Comparison of ENCODE assay signal across 10 cellular contexts in genomic region chr12:88153959-88154358, GRCh38. TPM values are rescaled to one million over a fixed set of nuclear protein-coding genes. Genes with fewer than 3 reads are reported as not detected.
DNase-seq lines count a peak whose midpoint lies in the region; ATAC-seq, FAIRE-seq and TF ChIP-seq lines count a peak whose summit lies in the region.
"Had no signal": no experiment of that assay in that cellular context is flagged by ENCODE, and none has a peak within 500 bp of the region (broad histone marks: within the 10 kb centered on the region; RNA-seq: fewer than 3 reads in every experiment).

No MANE protein-coding gene starts in this region.

- ATAC-seq in RWPE2 (ENCODE audit: low read depth) (no peak), HG02623 (IDR thresholded peaks at IDR 0.05; ENCODE audit: unreplicated experiment) (no peak), HG03469 (IDR thresholded peaks at IDR 0.05; ENCODE audit: unreplicated experiment) (no peak)

- TF ChIP-seq CTCF in 22Rv1 (IDR thresholded peaks at IDR 0.05) (peak; percentile 71), RWPE2 (IDR thresholded peaks at IDR 0.05; ENCODE audit: poor library complexity, severe bottlenecking) (peak; percentile 80), fibroblast of villous mesenchyme (IDR thresholded peaks at IDR 0.05; ENCODE audit: insufficient read depth, low read depth, low read length) (peak; percentile 42)

- no peak overlapping the region for H3K23ac ChIP-seq in neuronal stem cell (ENCODE audit: low read depth, low read length, poor library complexity)

- H3K14ac ChIP-seq in neuronal stem cell (ENCODE audit: low read length): no peak overlapping the region

- H3K9me3 ChIP-seq in RWPE2 (ENCODE audit: severe bottlenecking) (no peaks in the 10 kb centered on the region), neuronal stem cell (replicated peaks in 1 of 2; ENCODE audit: control insufficient read depth in 2 of 2, insufficient read depth in 1 of 2, low read depth in 1 of 2, low read length in 2 of 2) (no peaks in the 10 kb centered on the region)

- no peak overlapping the region for H3K18ac ChIP-seq in neuronal stem cell (ENCODE audit: low read length)

- no peak overlapping the region for H3K4me2 ChIP-seq in neuronal stem cell (ENCODE audit: insufficient read depth, low read length, poor library complexity, severe bottlenecking)

- H3K4me3 ChIP-seq in RWPE2 (ENCODE audit: severe bottlenecking) (no peak overlapping the region), fibroblast of villous mesenchyme (ENCODE audit: low read depth, low read length) (no peak overlapping the region), neuronal stem cell (ENCODE audit: low read length in 2 of 2) (no peak overlapping the region)

- H3K36me3 ChIP-seq in RWPE2 (ENCODE audit: low read depth) (peaks cover 27% of the 10 kb centered on the region; the same call in 1 of the 2 replicates), neuronal stem cell (replicated peaks in 1 of 2; ENCODE audit: control insufficient read depth in 2 of 2, insufficient read depth in 2 of 2, low read length in 2 of 2) (peaks cover 0 to 12% of the 10 kb centered on the region in 2 donors)

- no peak overlapping the region for H3K4ac ChIP-seq in neuronal stem cell (ENCODE audit: low read length)

- no peaks in the 10 kb centered on the region for H3K79me1 ChIP-seq in neuronal stem cell (ENCODE audit: low read depth, low read length)

- no peak overlapping the region for H4K8ac ChIP-seq in neuronal stem cell (ENCODE audit: low read depth, low read length)

- H2AFZ ChIP-seq in neuronal stem cell (ENCODE audit: low read length): no peak overlapping the region

- no peak overlapping the region for H2BK15ac ChIP-seq in neuronal stem cell (ENCODE audit: low read length)

- FAIRE-seq in G401.6 (lab: Jason Lieb, UNC): peak; percentile 89

- no peak overlapping the region for H2AK5ac ChIP-seq in neuronal stem cell (ENCODE audit: low read depth, low read length)

- DNase-seq in RWPE2 (ENCODE audit: low spot score) (no peak), fibroblast of villous mesenchyme (ENCODE audit: low read depth) (peak; percentile 76), neuronal stem cell (ENCODE audit: low spot score) (no peak)
- DNase-seq in effector CD8-positive, alpha-beta T cell (lab: John Stamatoyannopoulos, UW): no peak
- DNase-seq: activated naive CD4-positive, alpha-beta T cell treated with anti-CD3 and anti-CD28 coated beads, Interleukin-2, amount 50 U/mL, for 16 hours; mesendoderm had no signal

- H3K27ac ChIP-seq in 22Rv1 (no peak overlapping the region), RWPE2 (ENCODE audit: poor library complexity, severe bottlenecking) (no peak overlapping the region), neuronal stem cell (replicated peaks; ENCODE audit: low read length) (no peak overlapping the region)

- no peak overlapping the region for H2BK120ac ChIP-seq in neuronal stem cell (ENCODE audit: low read depth, low read length)

- no peak overlapping the region for H3K9ac ChIP-seq in neuronal stem cell (ENCODE audit: low read depth, low read length, poor library complexity)

- H3K4me1 ChIP-seq in RWPE2 (ENCODE audit: insufficient read depth, poor library complexity, severe bottlenecking) (no peaks in the 10 kb centered on the region), neuronal stem cell (ENCODE audit: control insufficient read depth in 2 of 2, insufficient read depth in 1 of 2, low read depth in 1 of 2, low read length in 2 of 2) (no peaks in the 10 kb centered on the region)

- H4K91ac ChIP-seq in neuronal stem cell (ENCODE audit: low read depth, low read length, poor library complexity): no peak overlapping the region

- no peaks in the 10 kb centered on the region for H3K27me3 ChIP-seq in RWPE2 (ENCODE audit: insufficient read depth, poor library complexity, severe bottlenecking)
- no peaks in the 10 kb centered on the region for H3K27me3 ChIP-seq in neuronal stem cell (ENCODE audit: control insufficient read depth in 3 of 3, insufficient read depth in 3 of 3, low read depth in 1 of 3, low read length in 3 of 3)

- H2BK5ac ChIP-seq in neuronal stem cell (ENCODE audit: low read length): no peak overlapping the region

- WGBS in neuronal stem cell (ENCODE audit: extremely low coverage in 2 of 2, insufficient read length in 2 of 2, insufficient replicate concordance in 1 of 2), 2 donors: no CpG with 5 or more reads among the region's 3 CpGs

- no peak overlapping the region for H2BK12ac ChIP-seq in neuronal stem cell (ENCODE audit: low read length)

RNA-seq across cellular contexts. Expression of gene TMTC3, which starts 11.9 kb away (rescaled TPM):
- total RNA-seq in fibroblast of villous mesenchyme: 39.6 and 71.7 TPM in 2 replicates
- polyA plus RNA-seq in neuronal stem cell (2013, experiment 1 of 2): 11.8 TPM
- 12.5 TPM for polyA plus RNA-seq in neuronal stem cell (2013, experiment 2 of 2)

RNA-seq across cellular contexts. Expression of gene CEP290, which starts 12.1 kb away (rescaled TPM):
- 20.3 and 20.7 TPM in 2 replicates for total RNA-seq in fibroblast of villous mesenchyme
- polyA plus RNA-seq in neuronal stem cell (2013, experiment 1 of 2): 16.3 TPM
- 17.6 TPM for polyA plus RNA-seq in neuronal stem cell (2013, experiment 2 of 2)
